In genomic region chr1:108117908-108118902, GRCh38 we compare ENCODE assay signal across 13 cellular contexts.
DNase-seq lines count a peak whose midpoint lies in the region; ATAC-seq and TF ChIP-seq lines count a peak whose summit lies in the region.
"Had no signal": no experiment of that assay in that cellular context is flagged by ENCODE, and none has a peak within 500 bp of the region (broad histone marks: within the 10 kb centered on the region; RNA-seq: fewer than 3 reads in every experiment).

No MANE protein-coding gene starts in this region.

- H3K9me3 Mint-ChIP-seq in activated CD8-positive, alpha-beta memory T cell treated with anti-CD3 and anti-CD28 coated beads, Interleukin-2, amount 10 ng/mL, durations not matched to agents 7 days and 5 days (ENCODE audit: low read depth), result no peaks in the 10 kb centered on the region

- no peak overlapping the region for H3K4me3 Mint-ChIP-seq in activated CD8-positive, alpha-beta memory T cell treated with anti-CD3 and anti-CD28 coated beads, Interleukin-2, amount 10 ng/mL, durations not matched to agents 7 days and 5 days

- TF ChIP-seq CTCF in AG09309 (IDR thresholded peaks at IDR 0.05; ENCODE audit: control insufficient read depth, insufficient read depth, low read depth, low read length, missing control alignments) (no peak), HEK293 (tag by site-specific recombination; IDR thresholded peaks at IDR 0.05) (no peak), RWPE2 (IDR thresholded peaks at IDR 0.05; ENCODE audit: poor library complexity, severe bottlenecking) (no peak), fibroblast of villous mesenchyme (IDR thresholded peaks at IDR 0.05; ENCODE audit: insufficient read depth, low read depth, low read length) (no peak)

- no peak overlapping the region for H3K27ac Mint-ChIP-seq in activated CD8-positive, alpha-beta memory T cell treated with anti-CD3 and anti-CD28 coated beads, Interleukin-2, amount 10 ng/mL, durations not matched to agents 7 days and 5 days

- no peak overlapping the region for H3K4me3 ChIP-seq in AG09309 (ENCODE audit: control insufficient read depth, low read depth, low read length)
- H3K4me3 ChIP-seq in HEK293 (ENCODE audit: low read depth, low read length), result no peak overlapping the region
- no peak overlapping the region for H3K4me3 ChIP-seq in RWPE2 (ENCODE audit: severe bottlenecking)
- H3K4me3 ChIP-seq in fibroblast of villous mesenchyme (ENCODE audit: low read depth, low read length), result no peak overlapping the region
- H3K4me3 ChIP-seq: vagina had no signal

- H3K27ac ChIP-seq in HEK293 (ENCODE audit: extremely low read depth, low read depth, low read length) (no peak overlapping the region), RWPE2 (ENCODE audit: poor library complexity, severe bottlenecking) (no peak overlapping the region)
- H3K27ac ChIP-seq: vagina had no signal

- no peaks in the 10 kb centered on the region for H3K9me3 ChIP-seq in HEK293 (ENCODE audit: control insufficient read depth, insufficient read depth, low read depth, low read length)
- H3K9me3 ChIP-seq in RWPE2 (ENCODE audit: severe bottlenecking), result no peaks in the 10 kb centered on the region
- H3K9me3 ChIP-seq: vagina had no signal

- H3K36me3 Mint-ChIP-seq in activated CD8-positive, alpha-beta memory T cell treated with anti-CD3 and anti-CD28 coated beads, Interleukin-2, amount 10 ng/mL, durations not matched to agents 7 days and 5 days, result no peaks in the 10 kb centered on the region

- H3K36me3 ChIP-seq in HEK293 (ENCODE audit: control insufficient read depth in 2 of 2, insufficient read depth in 1 of 2, low read length in 2 of 2), result no peaks in the 10 kb centered on the region
- no peaks in the 10 kb centered on the region for H3K36me3 ChIP-seq in RWPE2 (ENCODE audit: low read depth)
- H3K36me3 ChIP-seq: vagina had no signal

- CTCF ChIA-PET in HEK293 (lab: Yijun Ruan, JAX), result interaction anchor here (4.1 kb wide), 1 partner anchor 336 kb away, joined by 28 read pairs; no protein-coding TSS in a partner anchor
- CTCF ChIA-PET in activated CD8-positive, alpha-beta memory T cell treated with anti-CD3 and anti-CD28 coated beads, Interleukin-2, amount 10 ng/mL, durations not matched to agents 7 days and 5 days (lab: Charles Lee), result interaction anchor here (1.0 to 3.1 kb wide), 2 partner anchors 9 to 336 kb away, joined by 3 to 17 read pairs; no protein-coding TSS in a partner anchor

- no peaks in the 10 kb centered on the region for H3K4me1 ChIP-seq in HEK293 (ENCODE audit: control insufficient read depth, insufficient read depth, low read length)
- peaks cover 7% of the 10 kb centered on the region for H3K4me1 ChIP-seq in RWPE2 (ENCODE audit: insufficient read depth, poor library complexity, severe bottlenecking)

- ATAC-seq in RWPE2 (ENCODE audit: low read depth) (peak; percentile 89), GM18498 (IDR thresholded peaks at IDR 0.05; ENCODE audit: unreplicated experiment) (no peak)
- no peak for ATAC-seq in activated CD8-positive, alpha-beta memory T cell treated with anti-CD3 and anti-CD28 coated beads, Interleukin-2, amount 10 ng/mL, durations not matched to agents 7 days and 5 days

- DNase-seq in AG09309 (ENCODE audit: low read depth) (peak; percentile 59), RWPE2 (ENCODE audit: low spot score) (no peak), fibroblast of villous mesenchyme (ENCODE audit: low read depth) (peak; percentile 50), KG1 (lab: John Stamatoyannopoulos, UW) (no peak), C1 segment of cervical spinal cord (lab: John Stamatoyannopoulos, UW) (no peak)
- DNase-seq in activated CD8-positive, alpha-beta memory T cell treated with anti-CD3 and anti-CD28 coated beads, Interleukin-2, amount 10 ng/mL, durations not matched to agents 7 days and 5 days, result no peak
- DNase-seq: activated CD8-positive, alpha-beta memory T cell treated with anti-CD3 and anti-CD28 coated beads, Interleukin-2, amount 50 U/mL, for 48 hours; NCI-H187 treated with DMSO at 0.1 percent for 48 hours; occipital lobe; SHP77 treated with DMSO at 0.1 percent for 48 hours had no signal

- POLR2A ChIA-PET in HEK293 (lab: Yijun Ruan, JAX), result no interaction called here

- H3K27me3 Mint-ChIP-seq in activated CD8-positive, alpha-beta memory T cell treated with anti-CD3 and anti-CD28 coated beads, Interleukin-2, amount 10 ng/mL, durations not matched to agents 7 days and 5 days, result peaks cover 13% of the 10 kb centered on the region

- H3K27me3 ChIP-seq in RWPE2 (ENCODE audit: insufficient read depth, poor library complexity, severe bottlenecking), result no peaks in the 10 kb centered on the region
- H3K27me3 ChIP-seq: vagina had no signal

- no peaks in the 10 kb centered on the region for H3K4me1 Mint-ChIP-seq in activated CD8-positive, alpha-beta memory T cell treated with anti-CD3 and anti-CD28 coated beads, Interleukin-2, amount 10 ng/mL, durations not matched to agents 7 days and 5 days

TF ChIP-seq in HEK293, 187 proteins besides CTCF, POLR2A, EP300 and RAD21 (continues in another document):
- 0 out of 2 replicates have a peak, but pooled peaks have one; percentile 14 for TF ChIP-seq ZXDB (tag by site-specific recombination; IDR thresholded peaks at IDR 0.05)
- 0 out of 2 replicates have a peak, but pooled peaks have one; percentile 14 for TF ChIP-seq ZBTB8A (tag by site-specific recombination; IDR thresholded peaks at IDR 0.05)
- TF ChIP-seq ZBTB17 (tag by site-specific recombination; IDR thresholded peaks at IDR 0.05), result peak; percentile 31; the same call in 1 of the 2 replicates
- TF ChIP-seq ZSCAN18 (tag by site-specific recombination; IDR thresholded peaks at IDR 0.05), result no peak
- no peak for TF ChIP-seq ZBTB1 (tag by site-specific recombination; IDR thresholded peaks at IDR 0.05)
- no peak for TF ChIP-seq ZNF324 (tag by site-specific recombination; IDR thresholded peaks at IDR 0.05)
- peak; percentile 54; the same call in 1 of the 2 replicates for TF ChIP-seq ZNF660 (tag by site-specific recombination; IDR thresholded peaks at IDR 0.05)
- TF ChIP-seq ZBTB21 (tag by site-specific recombination; IDR thresholded peaks at IDR 0.05), result 0 out of 2 replicates have a peak, but pooled peaks have one; percentile 14
- peak; percentile 84 for TF ChIP-seq ZBTB20 (tag by site-specific recombination; IDR thresholded peaks at IDR 0.05)
- TF ChIP-seq ZNF548 (tag by site-specific recombination; IDR thresholded peaks at IDR 0.05), result peak; percentile 54; the same call in 1 of the 2 replicates
- no peak for TF ChIP-seq SCRT1 (tag by site-specific recombination; IDR thresholded peaks at IDR 0.05; ENCODE audit: borderline replicate concordance)
- TF ChIP-seq ZNF518A (tag by site-specific recombination; conservative IDR thresholded peaks at IDR 0.05; ENCODE audit: low read depth), result peak; percentile 25; the same call in 1 of the 2 replicates
- TF ChIP-seq SCRT2 (tag by site-specific recombination; IDR thresholded peaks at IDR 0.05), result peak; percentile 78
- TF ChIP-seq ZEB2 (tag by site-specific recombination; IDR thresholded peaks at IDR 0.05), result 0 out of 2 replicates have a peak, but pooled peaks have one; percentile 27

Comparison
In these comparisons a context has a peak if more than half of its experiments do, and no peak if none do; other contexts are left out.
1. DNase-seq: peak in AG09309 (single experiment) and fibroblast of villous mesenchyme (single experiment); none in RWPE2 (single experiment), activated CD8-positive, alpha-beta memory T cell treated with anti-CD3 and anti-CD28 coated beads, Interleukin-2, amount 10 ng/mL, durations not matched to agents 7 days and 5 days (single experiment), KG1 (single experiment) and C1 segment of cervical spinal cord (0 of 14).